ENCODE assay signal across 1 cellular context in genomic region chr12:4604684-4605193, GRCh38.
A peak's percentile ranks its signal among the peaks of the same experiment; 100 is the strongest.
TF ChIP-seq lines count a peak whose summit lies in the region.

No MANE protein-coding gene starts in this region.

TF ChIP-seq in HepG2, 621 proteins besides CTCF, POLR2A, EP300 and RAD21 (continued from another document and continues in another):
- TF ChIP-seq KIAA2018 (CRISPR knock-in tag; IDR thresholded peaks at IDR 0.05; ENCODE audit: borderline replicate concordance) (no peak), FOXJ3 (CRISPR knock-in tag; IDR thresholded peaks at IDR 0.05; ENCODE audit: borderline replicate concordance) (no peak), TEAD2 (CRISPR knock-in tag; IDR thresholded peaks at IDR 0.05) (no peak), ZXDC (CRISPR knock-in tag; IDR thresholded peaks at IDR 0.05) (no peak; the same call in 1 of the 2 replicates), ZNF24 (IDR thresholded peaks at IDR 0.05) (no peak), MBD4 (IDR thresholded peaks at IDR 0.05; ENCODE audit: borderline replicate concordance, low read length) (no peak), ZBTB7B (CRISPR knock-in tag; IDR thresholded peaks at IDR 0.05) (no peak), PHF20 (CRISPR knock-in tag; IDR thresholded peaks at IDR 0.05) (peak; percentile 79), ZNF335 (CRISPR knock-in tag; IDR thresholded peaks at IDR 0.05) (0 out of 2 replicates have a peak, but pooled peaks have one; percentile 32), ZFP90 (CRISPR knock-in tag; IDR thresholded peaks at IDR 0.05; ENCODE audit: borderline replicate concordance) (no peak), ZNF619 (CRISPR knock-in tag; IDR thresholded peaks at IDR 0.05) (no peak), BATF2 (CRISPR knock-in tag; IDR thresholded peaks at IDR 0.05) (no peak), SNRNP70 (IDR thresholded peaks at IDR 0.05; ENCODE audit: low read depth, low read length) (no peak), THAP8 (CRISPR knock-in tag; IDR thresholded peaks at IDR 0.05; ENCODE audit: borderline replicate concordance) (no peak), ZNF816 (CRISPR knock-in tag; IDR thresholded peaks at IDR 0.05; ENCODE audit: borderline replicate concordance) (no peak), HCFC1 (IDR thresholded peaks at IDR 0.05; ENCODE audit: low read depth, low read length) (no peak), SMAD3 (CRISPR knock-in tag; IDR thresholded peaks at IDR 0.05) (0 out of 2 replicates have a peak, but pooled peaks have one; percentile 45), ZSCAN12 (CRISPR knock-in tag; IDR thresholded peaks at IDR 0.05) (no peak), IRF1 (CRISPR knock-in tag; IDR thresholded peaks at IDR 0.05; ENCODE audit: low read depth) (no peak), KMT2B (CRISPR knock-in tag; IDR thresholded peaks at IDR 0.05) (peak; percentile 91), FOXA1 (IDR thresholded peaks at IDR 0.05) (no peak), FOXA1 (CRISPR knock-in tag; IDR thresholded peaks at IDR 0.05) (no peak), ZNF549 (CRISPR knock-in tag; IDR thresholded peaks at IDR 0.05) (no peak), TBP (CRISPR knock-in tag; IDR thresholded peaks at IDR 0.05) (no peak), PHF8 (CRISPR knock-in tag; IDR thresholded peaks at IDR 0.05) (peak; percentile 89), ZSCAN9 (CRISPR knock-in tag; IDR thresholded peaks at IDR 0.05; ENCODE audit: borderline replicate concordance) (no peak), JUNB (CRISPR knock-in tag; IDR thresholded peaks at IDR 0.05; ENCODE audit: borderline replicate concordance) (no peak), ZBTB43 (CRISPR knock-in tag; conservative IDR thresholded peaks at IDR 0.05) (no peak), CENPX (CRISPR knock-in tag; IDR thresholded peaks at IDR 0.05) (no peak), ZKSCAN5 (CRISPR knock-in tag; IDR thresholded peaks at IDR 0.05) (no peak), GABPB1 (CRISPR knock-in tag; IDR thresholded peaks at IDR 0.05) (no peak; the same call in none of the 2 replicates), HDAC2 (CRISPR knock-in tag; IDR thresholded peaks at IDR 0.05) (no peak), ZFYVE20 (CRISPR knock-in tag; IDR thresholded peaks at IDR 0.05; ENCODE audit: borderline replicate concordance, low read depth) (no peak), AGO1 (IDR thresholded peaks at IDR 0.05; ENCODE audit: low read depth, low read length, poor library complexity, severe bottlenecking) (no peak), SKI (IDR thresholded peaks at IDR 0.05; ENCODE audit: partially characterized antibody) (no peak), ZNF232 (CRISPR knock-in tag; IDR thresholded peaks at IDR 0.05; ENCODE audit: borderline replicate concordance) (peak; percentile 54; the same call in 1 of the 2 replicates), ISL2 (CRISPR knock-in tag; IDR thresholded peaks at IDR 0.05) (no peak), ZBTB7A (CRISPR knock-in tag; IDR thresholded peaks at IDR 0.05) (no peak), MEIS1 (CRISPR knock-in tag; IDR thresholded peaks at IDR 0.05; ENCODE audit: borderline replicate concordance) (no peak), RXRB (CRISPR knock-in tag; IDR thresholded peaks at IDR 0.05; ENCODE audit: borderline replicate concordance) (no peak), ZNF790 (CRISPR knock-in tag; IDR thresholded peaks at IDR 0.05; ENCODE audit: borderline replicate concordance) (no peak), THRA (CRISPR knock-in tag; IDR thresholded peaks at IDR 0.05; ENCODE audit: borderline replicate concordance) (peak; percentile 43; the same call in 1 of the 2 replicates), FOXA3 (CRISPR knock-in tag; IDR thresholded peaks at IDR 0.05) (0 out of 2 replicates have a peak, but pooled peaks have one; percentile 10)
- TF ChIP-seq, protein P1, sequence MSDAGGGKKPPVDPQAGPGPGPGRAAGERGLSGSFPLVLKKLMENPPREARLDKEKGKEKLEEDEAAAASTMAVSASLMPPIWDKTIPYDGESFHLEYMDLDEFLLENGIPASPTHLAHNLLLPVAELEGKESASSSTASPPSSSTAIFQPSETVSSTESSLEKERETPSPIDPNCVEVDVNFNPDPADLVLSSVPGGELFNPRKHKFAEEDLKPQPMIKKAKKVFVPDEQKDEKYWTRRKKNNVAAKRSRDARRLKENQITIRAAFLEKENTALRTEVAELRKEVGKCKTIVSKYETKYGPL (CRISPR knock-in tag; IDR thresholded peaks at IDR 0.05), result no peak
- TF ChIP-seq, protein P2, sequence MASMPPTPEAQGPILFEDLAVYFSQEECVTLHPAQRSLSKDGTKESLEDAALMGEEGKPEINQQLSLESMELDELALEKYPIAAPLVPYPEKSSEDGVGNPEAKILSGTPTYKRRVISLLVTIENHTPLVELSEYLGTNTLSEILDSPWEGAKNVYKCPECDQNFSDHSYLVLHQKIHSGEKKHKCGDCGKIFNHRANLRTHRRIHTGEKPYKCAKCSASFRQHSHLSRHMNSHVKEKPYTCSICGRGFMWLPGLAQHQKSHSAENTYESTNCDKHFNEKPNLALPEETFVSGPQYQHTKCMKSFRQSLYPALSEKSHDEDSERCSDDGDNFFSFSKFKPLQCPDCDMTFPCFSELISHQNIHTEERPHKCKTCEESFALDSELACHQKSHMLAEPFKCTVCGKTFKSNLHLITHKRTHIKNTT (CRISPR knock-in tag; IDR thresholded peaks at IDR 0.05), result no peak
- TF ChIP-seq, protein P3, sequence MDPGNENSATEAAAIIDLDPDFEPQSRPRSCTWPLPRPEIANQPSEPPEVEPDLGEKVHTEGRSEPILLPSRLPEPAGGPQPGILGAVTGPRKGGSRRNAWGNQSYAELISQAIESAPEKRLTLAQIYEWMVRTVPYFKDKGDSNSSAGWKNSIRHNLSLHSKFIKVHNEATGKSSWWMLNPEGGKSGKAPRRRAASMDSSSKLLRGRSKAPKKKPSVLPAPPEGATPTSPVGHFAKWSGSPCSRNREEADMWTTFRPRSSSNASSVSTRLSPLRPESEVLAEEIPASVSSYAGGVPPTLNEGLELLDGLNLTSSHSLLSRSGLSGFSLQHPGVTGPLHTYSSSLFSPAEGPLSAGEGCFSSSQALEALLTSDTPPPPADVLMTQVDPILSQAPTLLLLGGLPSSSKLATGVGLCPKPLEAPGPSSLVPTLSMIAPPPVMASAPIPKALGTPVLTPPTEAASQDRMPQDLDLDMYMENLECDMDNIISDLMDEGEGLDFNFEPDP (CRISPR knock-in tag; conservative IDR thresholded peaks at IDR 0.05), result 0 out of 2 replicates have a peak, but pooled peaks have one; percentile 81
